1 cellular context compared by ENCODE assay signal in the genomic region with DNA sequence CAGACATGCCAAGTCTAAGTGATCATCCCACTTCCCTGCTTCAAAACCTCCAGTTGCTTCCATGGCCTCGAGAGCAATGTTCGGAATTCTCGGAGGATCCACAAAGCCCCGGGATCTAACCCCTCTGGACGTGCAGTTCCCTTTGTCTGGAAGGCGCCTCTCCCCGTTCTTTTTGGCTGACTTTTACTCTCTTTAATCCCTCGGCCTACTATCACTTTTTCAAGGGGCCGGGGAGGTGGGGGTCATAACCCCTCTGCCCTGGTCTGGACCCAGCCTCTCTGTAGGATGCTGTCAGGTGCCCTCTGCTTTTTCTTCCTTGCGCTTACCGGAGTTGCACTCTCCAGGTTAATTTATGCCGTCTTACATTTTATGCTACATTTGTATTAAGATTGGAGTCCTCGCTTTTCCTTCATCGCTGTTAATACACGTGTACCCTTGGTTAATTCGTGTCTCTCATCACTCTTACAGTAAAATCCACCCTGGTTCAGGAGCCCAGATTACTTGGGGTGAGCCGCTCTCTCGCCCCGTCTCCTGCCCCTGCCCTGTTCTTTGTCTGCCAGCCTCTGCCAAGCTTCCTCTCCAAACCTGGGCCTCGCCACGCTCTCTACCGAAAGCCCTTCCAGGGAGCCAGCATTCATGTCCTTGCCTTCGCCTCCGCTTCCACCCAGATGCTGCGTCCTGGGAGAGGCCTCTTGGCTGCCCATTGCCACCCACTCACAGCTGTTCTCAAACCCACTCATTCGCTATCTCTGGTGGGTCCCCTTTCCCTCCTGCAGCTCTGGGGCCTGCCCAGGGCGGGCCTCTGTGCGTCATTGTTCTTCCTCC.
TF ChIP-seq lines count a peak whose summit lies in the region.

No MANE protein-coding gene starts in this region.

TF ChIP-seq in SK-N-SH, 30 proteins besides CTCF, POLR2A, EP300 and RAD21 (continued from another document):
- TF ChIP-seq, protein P1, sequence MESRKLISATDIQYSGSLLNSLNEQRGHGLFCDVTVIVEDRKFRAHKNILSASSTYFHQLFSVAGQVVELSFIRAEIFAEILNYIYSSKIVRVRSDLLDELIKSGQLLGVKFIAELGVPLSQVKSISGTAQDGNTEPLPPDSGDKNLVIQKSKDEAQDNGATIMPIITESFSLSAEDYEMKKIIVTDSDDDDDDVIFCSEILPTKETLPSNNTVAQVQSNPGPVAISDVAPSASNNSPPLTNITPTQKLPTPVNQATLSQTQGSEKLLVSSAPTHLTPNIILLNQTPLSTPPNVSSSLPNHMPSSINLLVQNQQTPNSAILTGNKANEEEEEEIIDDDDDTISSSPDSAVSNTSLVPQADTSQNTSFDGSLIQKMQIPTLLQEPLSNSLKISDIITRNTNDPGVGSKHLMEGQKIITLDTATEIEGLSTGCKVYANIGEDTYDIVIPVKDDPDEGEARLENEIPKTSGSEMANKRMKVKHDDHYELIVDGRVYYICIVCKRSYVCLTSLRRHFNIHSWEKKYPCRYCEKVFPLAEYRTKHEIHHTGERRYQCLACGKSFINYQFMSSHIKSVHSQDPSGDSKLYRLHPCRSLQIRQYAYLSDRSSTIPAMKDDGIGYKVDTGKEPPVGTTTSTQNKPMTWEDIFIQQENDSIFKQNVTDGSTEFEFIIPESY (IDR thresholded peaks at IDR 0.05; ENCODE audit: borderline replicate concordance, low read depth): no peak
- TF ChIP-seq, protein P2, sequence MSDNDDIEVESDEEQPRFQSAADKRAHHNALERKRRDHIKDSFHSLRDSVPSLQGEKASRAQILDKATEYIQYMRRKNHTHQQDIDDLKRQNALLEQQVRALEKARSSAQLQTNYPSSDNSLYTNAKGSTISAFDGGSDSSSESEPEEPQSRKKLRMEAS (IDR thresholded peaks at IDR 0.05; ENCODE audit: low read depth): no peak
- TF ChIP-seq POLR2AphosphoS5 (IDR thresholded peaks at IDR 0.05; ENCODE audit: low read depth, low read length): no peak
- no peak for TF ChIP-seq RCOR1 (IDR thresholded peaks at IDR 0.05; ENCODE audit: low read length)
- no peak for TF ChIP-seq FOSL2 (IDR thresholded peaks at IDR 0.05; ENCODE audit: borderline replicate concordance, low read depth)
- no peak for TF ChIP-seq FOXM1 (IDR thresholded peaks at IDR 0.05; ENCODE audit: low read depth)
- TF ChIP-seq MEF2A (IDR thresholded peaks at IDR 0.05; ENCODE audit: borderline replicate concordance, low read depth): no peak
- TF ChIP-seq JUND (IDR thresholded peaks at IDR 0.05): no peak
